Comparison of ENCODE assay signal across 22 cellular contexts in genomic region chr6:79676785-79677736, GRCh38.
"Had no signal": no experiment of that assay in that cellular context is flagged by ENCODE, and none has a peak within 500 bp of the region (broad histone marks: within the 10 kb centered on the region; RNA-seq: fewer than 3 reads in every experiment).

No MANE protein-coding gene starts in this region.

- H3K4me1 ChIP-seq: uterus had no signal

- H3K27ac ChIP-seq: esophagus squamous epithelium, ovary, tibial nerve, uterus, WERI-Rb-1 had no signal

- H3K27me3 ChIP-seq: esophagus squamous epithelium, ovary, tibial nerve, uterus had no signal

- H3K4me3 ChIP-seq: esophagus squamous epithelium, ovary, tibial nerve, uterus had no signal

- ATAC-seq: activated T-cell treated with anti-CD3 and anti-CD28 coated beads, Interleukin-2, amount 50 U/mL, for 72 hours; effector memory CD8-positive, alpha-beta T cell; naive thymus-derived CD4-positive, alpha-beta T cell had no signal

- H3K9me3 ChIP-seq: esophagus squamous epithelium, ovary, uterus had no signal

- DNase-seq: activated CD4-positive, alpha-beta T cell treated with anti-CD3 and anti-CD28 coated beads for 1 hour; activated CD8-positive, alpha-beta memory T cell treated with anti-CD3 and anti-CD28 coated beads for 24 hours; activated effector memory CD4-positive, alpha-beta T cell treated with anti-CD3 and anti-CD28 coated beads, Interleukin-2, amount 50 U/mL, for 16 hours; activated naive CD4-positive, alpha-beta T cell treated with anti-CD3 and anti-CD28 coated beads, Interleukin-2, amount 50 U/mL, for 16 hours; activated T-cell treated with anti-CD3 and anti-CD28 coated beads, Interleukin-2, amount 50 U/mL, for 72 hours; effector memory CD8-positive, alpha-beta T cell; esophagus squamous epithelium; foreskin fibroblast; glutamatergic neuron; hippocampal formation; islet precursor cell; mammary epithelial cell; naive thymus-derived CD4-positive, alpha-beta T cell; ovary; stimulated activated CD4-positive, alpha-beta T cell treated with anti-CD3 and anti-CD28 coated beads, Interleukin-12 subunit alpha, Interleukin-12 subunit beta, amount 100 ng/mL, for 4 hours; stimulated activated CD4-positive, alpha-beta T cell treated with anti-CD3 and anti-CD28 coated beads, Interleukin-1b, Interleukin-23, amount 100 ng/mL, for 48 hours; stimulated activated CD8-positive, alpha-beta memory T cell treated with anti-CD3 and anti-CD28 coated beads, Interleukin-4, amount 100 ng/mL, for 48 hours; stimulated activated naive CD4-positive, alpha-beta T cell; substantia nigra; uterus; WERI-Rb-1 had no signal

- H3K36me3 ChIP-seq: ovary, uterus, WERI-Rb-1 had no signal
